ENCODE assay signal across 17 cellular contexts in genomic region chr5:173794901-173795416, GRCh38.
DNase-seq lines count a peak whose midpoint lies in the region; ATAC-seq, FAIRE-seq and TF ChIP-seq lines count a peak whose summit lies in the region.
"Had no signal": no experiment of that assay in that cellular context is flagged by ENCODE, and none has a peak within 500 bp of the region (broad histone marks: within the 10 kb centered on the region; RNA-seq: fewer than 3 reads in every experiment).

No MANE protein-coding gene starts in this region.

- no peak for TF ChIP-seq CTCF in Caco-2 (IDR thresholded peaks at IDR 0.05; ENCODE audit: insufficient read depth in 1 of 2, low read depth in 1 of 2, low read length in 1 of 2, severe bottlenecking in 1 of 2, unreplicated experiment in 1 of 2)
- TF ChIP-seq CTCF in OCI-LY7 (conservative IDR thresholded peaks at IDR 0.05; ENCODE audit: low read length): no peak
- TF ChIP-seq CTCF in H1 (IDR thresholded peaks at IDR 0.05; ENCODE audit: control extremely low read depth in 1 of 3, insufficient read depth in 1 of 3, low read depth in 1 of 3, low read length in 3 of 3): no peak
- no peak for TF ChIP-seq CTCF in nephron progenitor cell (IDR thresholded peaks at IDR 0.05)
- no peak for TF ChIP-seq CTCF in GM13976 (IDR thresholded peaks at IDR 0.05; ENCODE audit: borderline replicate concordance, control extremely low read depth, extremely low read depth, insufficient read depth, missing control alignments)
- TF ChIP-seq CTCF in WTC11 (IDR thresholded peaks at IDR 0.05): no peak
- no peak for TF ChIP-seq CTCF in D721Med (IDR thresholded peaks at IDR 0.05; ENCODE audit: insufficient read depth, missing control alignments)

- no peak overlapping the region for H3K14ac ChIP-seq in H1 (ENCODE audit: insufficient read length)

- H3K9me2 ChIP-seq in OCI-LY7 (ENCODE audit: insufficient read depth, low read length): no peaks in the 10 kb centered on the region

- H3K4me2 ChIP-seq in OCI-LY7 (ENCODE audit: low read length): peak overlapping the region; percentile 35
- H3K4me2 ChIP-seq in H1 (ENCODE audit: insufficient read depth in 1 of 2, low read depth in 2 of 2, low read length in 2 of 2): no peak overlapping the region

- H3K27me3 Mint-ChIP-seq in Caco-2 (ENCODE audit: insufficient read depth, unreplicated experiment) (no peaks in the 10 kb centered on the region), nephron progenitor cell (ENCODE audit: low read depth, poor library complexity) (peaks cover 2% of the 10 kb centered on the region), WTC11 (ENCODE audit: low read depth) (no peaks in the 10 kb centered on the region)

- H3K23me2 ChIP-seq in H1 (ENCODE audit: low read depth, low read length): 0 out of 2 replicates have a peak, but pooled peaks cover 2% of the 10 kb centered on the region

- H3K4me1 Mint-ChIP-seq in Caco-2 (ENCODE audit: low read depth, unreplicated experiment) (peaks cover 14% of the 10 kb centered on the region), nephron progenitor cell (peaks cover 49% of the 10 kb centered on the region), WTC11 (peaks cover 17% of the 10 kb centered on the region)

- H3K4me1 ChIP-seq in Caco-2 (peaks cover 1% of the 10 kb centered on the region; the same call in 1 of the 2 replicates), OCI-LY7 (ENCODE audit: insufficient read depth, low read length, poor library complexity, severe bottlenecking) (peaks cover 34% of the 10 kb centered on the region), H1 (replicated peaks in 1 of 4; ENCODE audit: control insufficient read depth in 3 of 4, insufficient read depth in 4 of 4, low read length in 3 of 4) (peaks cover 0 to 2% (median 0%) of the 10 kb centered on the region in 4 experiments; a peak in 3 of 7 replicates)

- 93% methylated on average over 10 of the region's 10 CpGs; no CpG with 5 or more reads in 1 of the 2 experiments for WGBS in H1 (ENCODE audit: extremely low coverage in 1 of 2, insufficient coverage in 1 of 2, insufficient read length in 1 of 2, insufficient replicate concordance in 2 of 2, low coverage in 1 of 2, low lambda C conversion rate in 2 of 2, missing lambda C conversion rate in 1 of 2), 2 experiments

- intact Hi-C loops in Caco-2 (cut with micrococcal nuclease; ENCODE audit: unreplicated experiment): no loop called here
- intact Hi-C loops in OCI-LY7 (cut with micrococcal nuclease; ENCODE audit: unreplicated experiment): no loop called here

- H3K9me3 Mint-ChIP-seq in Caco-2 (ENCODE audit: unreplicated experiment): no peaks in the 10 kb centered on the region
- H3K9me3 Mint-ChIP-seq in nephron progenitor cell: no peaks in the 10 kb centered on the region
- no peaks in the 10 kb centered on the region for H3K9me3 Mint-ChIP-seq in WTC11

- no peak overlapping the region for H2BK20ac ChIP-seq in H1 (ENCODE audit: low read length)

- H3K27ac Mint-ChIP-seq in Caco-2 (ENCODE audit: unreplicated experiment): peak overlapping the region; percentile 41
- peak overlapping the region; percentile 31 for H3K27ac Mint-ChIP-seq in nephron progenitor cell
- H3K27ac Mint-ChIP-seq in WTC11: no peak overlapping the region

- POLR2A ChIA-PET in Caco-2 (lab: Charles Lee) (no interaction called here), OCI-LY7 (lab: Charles Lee) (interaction anchor here (0.7 to 1.7 kb wide), 4 partner anchors 14 to 32 kb away, joined by 3 to 7 read pairs (median 4); no protein-coding TSS in a partner anchor), H1 (lab: Charles Lee; ENCODE audit: partially characterized antibody) (interaction anchor here (1.0 kb wide), 1 partner anchor 169 kb away, joined by 3 read pairs; no protein-coding TSS in a partner anchor), WTC11 (lab: Charles Lee) (interaction anchor here (0.7 kb wide), 1 partner anchor 10 kb away, joined by 3 read pairs; no protein-coding TSS in a partner anchor)

- no peak for ATAC-seq in GM18502 (IDR thresholded peaks at IDR 0.05; ENCODE audit: poor library complexity, unreplicated experiment)
- no peak for ATAC-seq in WTC11
- ATAC-seq: GM12878 had no signal

- no peak overlapping the region for H2BK120ac ChIP-seq in H1 (replicated peaks; ENCODE audit: low read depth, low read length)

- H3K23ac ChIP-seq in H1 (ENCODE audit: insufficient read length): no peak overlapping the region

- H4K91ac ChIP-seq in H1 (replicated peaks; ENCODE audit: insufficient read length, low read length): no peak overlapping the region

- CTCF ChIA-PET in Caco-2 (lab: Charles Lee) (no interaction called here), OCI-LY7 (lab: Charles Lee; ENCODE audit: unreplicated experiment) (no interaction called here), H1 (lab: Charles Lee; ENCODE audit: partially characterized antibody) (no interaction called here), WTC11 (lab: Charles Lee) (no interaction called here)

- no peak overlapping the region for H3K56ac ChIP-seq in H1 (replicated peaks; ENCODE audit: insufficient read length, low read depth, low read length)

- no peak overlapping the region for H2AK5ac ChIP-seq in H1 (ENCODE audit: low read depth, low read length)

- H2BK15ac ChIP-seq in H1 (ENCODE audit: low read length): no peak overlapping the region

- BruUV-seq in Caco-2 (replicated peaks; lab: Mats Ljungman, UMichigan) (no TSS peak), OCI-LY7 (replicated peaks; lab: Mats Ljungman, UMichigan) (no TSS peak)

- H3K4me3 ChIP-seq in Caco-2 (ENCODE audit: low read depth, low read length): no peak overlapping the region
- H3K4me3 ChIP-seq in OCI-LY7 (ENCODE audit: low read depth, low read length, poor library complexity, severe bottlenecking): peak overlapping the region; percentile 7
- H3K4me3 ChIP-seq in H1 (ENCODE audit: extremely low read depth in 1 of 4, insufficient read depth in 2 of 4, low read depth in 3 of 4, low read length in 4 of 4): no peak overlapping the region
- H3K4me3 ChIP-seq: GM12878 had no signal

- no peak for TF ChIP-seq EP300 in H1 (IDR thresholded peaks at IDR 0.05; ENCODE audit: borderline replicate concordance in 1 of 2, low read depth in 2 of 2, low read length in 2 of 2)

- TF ChIP-seq POLR2A in H1 (IDR thresholded peaks at IDR 0.05; ENCODE audit: control extremely low read depth in 1 of 2, low read depth in 2 of 2, low read length in 2 of 2): no peak

- H3K18ac ChIP-seq in H1 (ENCODE audit: extremely low read depth, low read length): no peak overlapping the region

- no peak overlapping the region for H2BK12ac ChIP-seq in H1 (ENCODE audit: low read depth, low read length)

- H3K27me3 ChIP-seq in Caco-2 (replicated peaks; ENCODE audit: control insufficient read depth, insufficient read depth, low read length) (no peaks in the 10 kb centered on the region), H1 (replicated peaks in 1 of 4; ENCODE audit: control insufficient read depth in 3 of 4, extremely low read depth in 1 of 4, insufficient read depth in 3 of 4, low read length in 3 of 4) (no peaks in the 10 kb centered on the region)

- H3K79me2 ChIP-seq in OCI-LY7 (ENCODE audit: insufficient read depth, low read depth, low read length) (no peaks in the 10 kb centered on the region), H1 (ENCODE audit: control insufficient read depth in 1 of 2, insufficient read depth in 2 of 2, low read length in 2 of 2) (no peaks in the 10 kb centered on the region)

- H4K8ac ChIP-seq in H1 (ENCODE audit: extremely low read depth, insufficient read depth, low read length): no peak overlapping the region; the same call in 1 of the 2 replicates

- in situ Hi-C loops in GM13976 (cut with MboI; ENCODE audit: low sequenced_read_pairs, unreplicated experiment): no loop called here

- H2BK5ac ChIP-seq in H1 (ENCODE audit: low read depth, low read length): no peak overlapping the region

- no peaks in the 10 kb centered on the region for H3K36me3 ChIP-seq in Caco-2 (ENCODE audit: control insufficient read depth, insufficient read depth, low read length)
- H3K36me3 ChIP-seq in OCI-LY7 (ENCODE audit: insufficient read depth, low read length): no peaks in the 10 kb centered on the region
- no peaks in the 10 kb centered on the region; a peak in 2 of 8 replicates for H3K36me3 ChIP-seq in H1 (ENCODE audit: control insufficient read depth in 2 of 4, insufficient read depth in 4 of 4, low read length in 3 of 4)

- no peaks in the 10 kb centered on the region for H3K79me1 ChIP-seq in H1 (ENCODE audit: low read depth, low read length)

- H3K36me3 Mint-ChIP-seq in Caco-2 (ENCODE audit: insufficient read depth, unreplicated experiment) (no peaks in the 10 kb centered on the region), nephron progenitor cell (ENCODE audit: low read depth) (no peaks in the 10 kb centered on the region), WTC11 (no peaks in the 10 kb centered on the region)

- TF ChIP-seq RAD21 in H1 (IDR thresholded peaks at IDR 0.05 in 1 of 2, conservative IDR thresholded peaks at IDR 0.05 in 1 of 2; ENCODE audit: low read depth in 2 of 2, low read length in 2 of 2): no peak

- H4K5ac ChIP-seq in H1 (ENCODE audit: insufficient read length, low read depth, low read length): no peak overlapping the region

- H2AFZ ChIP-seq in OCI-LY7 (ENCODE audit: low read length) (peak overlapping the region; percentile 29; the same call in 1 of the 2 replicates), H1 (ENCODE audit: low read length) (no peak overlapping the region)

- H3K4me3 Mint-ChIP-seq in Caco-2 (ENCODE audit: unreplicated experiment): no peak overlapping the region
- H3K4me3 Mint-ChIP-seq in nephron progenitor cell: no peak overlapping the region
- no peak overlapping the region for H3K4me3 Mint-ChIP-seq in WTC11

- no peak for FAIRE-seq in H1 (lab: Jason Lieb, UNC)
- FAIRE-seq in D721Med (lab: Jason Lieb, UNC): no peak
- FAIRE-seq: GM12878, H54 had no signal

- H4K20me1 ChIP-seq in OCI-LY7 (ENCODE audit: insufficient read depth, low read length): no peaks in the 10 kb centered on the region
- H4K20me1 ChIP-seq in H1 (replicated peaks in 1 of 2; ENCODE audit: control insufficient read depth in 1 of 2, insufficient read depth in 2 of 2, low read length in 2 of 2): no peaks in the 10 kb centered on the region

- no peak overlapping the region for H3K9ac ChIP-seq in H1 (replicated peaks in 1 of 4; ENCODE audit: extremely low read depth in 1 of 4, low read depth in 3 of 4, low read length in 3 of 4)

- H3K9me3 ChIP-seq in Caco-2: no peaks in the 10 kb centered on the region
- H3K9me3 ChIP-seq in OCI-LY7 (ENCODE audit: low read length): no peaks in the 10 kb centered on the region
- no peaks in the 10 kb centered on the region for H3K9me3 ChIP-seq in H1 (ENCODE audit: insufficient read depth in 2 of 2, low read depth in 1 of 2, low read length in 1 of 2)

- DNase-seq in Caco-2 (no peak), OCI-LY7 (ENCODE audit: low spot score) (peak; percentile 46), H1 (ENCODE audit: low read depth in 1 of 2, low spot score in 2 of 2) (no peak), nephron progenitor cell (no peak), GM13976 (ENCODE audit: low spot score) (no peak), WTC11 (ENCODE audit: low spot score) (no peak), D721Med (ENCODE audit: insufficient read length, low spot score) (no peak)
- DNase-seq: DMS 273 treated with DMSO at 0.1 percent for 48 hours, GDM1, Karpas-422, MM.1S, NCI-H1105 treated with DMSO at 0.1 percent for 48 hours, NCI-H187, SHP77 had no signal

- H3K4ac ChIP-seq in H1 (replicated peaks; ENCODE audit: insufficient read length, low read depth, low read length): no peak overlapping the region

- no peak overlapping the region for H3K27ac ChIP-seq in OCI-LY7 (ENCODE audit: low read depth, low read length, poor library complexity, severe bottlenecking)
- no peak overlapping the region for H3K27ac ChIP-seq in H1 (ENCODE audit: low read depth, low read length)
